ENCODE assay signal across 39 cellular contexts in genomic region chr5:145221416-145221815, GRCh38.
"Had no signal": no experiment of that assay in that cellular context is flagged by ENCODE, and none has a peak within 500 bp of the region (broad histone marks: within the 10 kb centered on the region; RNA-seq: fewer than 3 reads in every experiment).

No MANE protein-coding gene starts in this region.

- H3K4me1 Mint-ChIP-seq: activated B cell treated with CpG ODN at 0.5 μM for 24 hours; activated naive CD4-positive, alpha-beta T cell treated with anti-CD3 and anti-CD28 coated beads, Interleukin-2, amount 10 ng/mL, durations not matched to agents 7 days and 5 days; activated naive CD8-positive, alpha-beta T cell treated with anti-CD3 and anti-CD28 coated beads, Interleukin-2, amount 50 U/mL, for 24 hours; central memory CD8-positive, alpha-beta T cell had no signal

- H3K9me3 ChIP-seq: ascending aorta, MG63, Peyer's patch, SJSA1 had no signal

- H3K27me3 ChIP-seq: ascending aorta, cardiac muscle cell, MG63, Peyer's patch, SJSA1 had no signal

- H3K9me3 Mint-ChIP-seq: activated B cell treated with CpG ODN at 0.5 μM for 24 hours; activated CD4-positive, alpha-beta memory T cell treated with anti-CD3 and anti-CD28 coated beads for 36 hours; activated naive CD4-positive, alpha-beta T cell treated with anti-CD3 and anti-CD28 coated beads, Interleukin-2, amount 10 ng/mL, durations not matched to agents 7 days and 5 days; activated naive CD8-positive, alpha-beta T cell treated with anti-CD3 and anti-CD28 coated beads, Interleukin-2, amount 50 U/mL, for 24 hours; central memory CD8-positive, alpha-beta T cell had no signal

- H3K27me3 Mint-ChIP-seq: activated B cell treated with CpG ODN at 0.5 μM for 24 hours; activated CD4-positive, alpha-beta memory T cell treated with anti-CD3 and anti-CD28 coated beads for 36 hours; activated naive CD4-positive, alpha-beta T cell treated with anti-CD3 and anti-CD28 coated beads, Interleukin-2, amount 10 ng/mL, durations not matched to agents 7 days and 5 days; activated naive CD8-positive, alpha-beta T cell; activated naive CD8-positive, alpha-beta T cell treated with anti-CD3 and anti-CD28 coated beads, Interleukin-2, amount 50 U/mL, for 24 hours; central memory CD8-positive, alpha-beta T cell had no signal

- H3K4me3 Mint-ChIP-seq: activated B cell treated with CpG ODN at 0.5 μM for 24 hours; activated CD4-positive, alpha-beta memory T cell treated with anti-CD3 and anti-CD28 coated beads for 36 hours; activated naive CD4-positive, alpha-beta T cell treated with anti-CD3 and anti-CD28 coated beads, Interleukin-2, amount 10 ng/mL, durations not matched to agents 7 days and 5 days; activated naive CD8-positive, alpha-beta T cell; activated naive CD8-positive, alpha-beta T cell treated with anti-CD3 and anti-CD28 coated beads, Interleukin-2, amount 50 U/mL, for 24 hours; activated T-cell treated with anti-CD3 and anti-CD28 coated beads, Interleukin-2, amount 50 U/mL, for 4 hours; central memory CD8-positive, alpha-beta T cell had no signal

- H3K36me3 ChIP-seq: ascending aorta, cardiac muscle cell, MG63, Peyer's patch, SJSA1 had no signal

- DNase-seq: activated B cell treated with CpG ODN at 0.5 μM for 24 hours; activated CD4-positive, alpha-beta memory T cell treated with anti-CD3 and anti-CD28 coated beads for 36 hours; activated CD4-positive, alpha-beta T cell treated with anti-CD3 and anti-CD28 coated beads for 4 hours; activated CD4-positive, alpha-beta T cell treated with anti-CD3 and anti-CD28 coated beads, Interleukin-2, amount 50 U/mL, for 1 hour; activated CD4-positive, CD25-positive, alpha-beta regulatory T cell treated with anti-CD3 and anti-CD28 coated beads, Interleukin-2, amount 50 U/mL, for 72 hours; activated CD8-positive, alpha-beta memory T cell treated with anti-CD3 and anti-CD28 coated beads, Interleukin-2, amount 50 U/mL, for 4 hours; activated effector memory CD4-positive, alpha-beta T cell treated with Interleukin-2 at 50 U/mL for 16 hours; activated naive CD4-positive, alpha-beta T cell treated with anti-CD3 and anti-CD28 coated beads, Interleukin-2, amount 10 ng/mL, durations not matched to agents 7 days and 5 days; activated naive CD8-positive, alpha-beta T cell treated with anti-CD3 and anti-CD28 coated beads, Interleukin-2, amount 50 U/mL, for 24 hours; activated T-cell treated with anti-CD3 and anti-CD28 coated beads for 4 hours; activated T-cell treated with anti-CD3 and anti-CD28 coated beads, Interleukin-2, amount 50 U/mL, for 4 hours; amniotic stem cell; Kasumi-1; KG1; MG63; NCI-H1048; NCI-H1105 treated with DMSO at 0.1 percent for 48 hours; NCI-H1436; NCI-H1694; NCI-H1930; NCI-H2081 treated with DMSO at 0.1 percent for 48 hours; NCI-H510A; NCI-H526; NCI-H748 treated with DMSO at 0.1 percent for 48 hours; NK-92 treated with Interleukin-12 subunit alpha and Interleukin-12 subunit beta, amount 100 ng/mL, for 24 hours; PC-3; Peyer's patch; RPMI8226; SHP77 treated with DMSO at 0.1 percent for 48 hours; SW 1271; T-helper 1 cell; T-helper 2 cell; T-helper 9 cell had no signal

- H3K36me3 Mint-ChIP-seq: activated CD4-positive, alpha-beta memory T cell treated with anti-CD3 and anti-CD28 coated beads for 36 hours; activated naive CD4-positive, alpha-beta T cell treated with anti-CD3 and anti-CD28 coated beads, Interleukin-2, amount 10 ng/mL, durations not matched to agents 7 days and 5 days; activated naive CD8-positive, alpha-beta T cell had no signal

- H3K4me1 ChIP-seq: ascending aorta, Peyer's patch, SJSA1 had no signal

- H3K4me3 ChIP-seq: ascending aorta, cardiac muscle cell, MG63, Peyer's patch, SJSA1 had no signal

- ATAC-seq: activated naive CD8-positive, alpha-beta T cell treated with anti-CD3 and anti-CD28 coated beads, Interleukin-2, amount 50 U/mL, for 24 hours; activated T-cell treated with anti-CD3 and anti-CD28 coated beads, Interleukin-2, amount 50 U/mL, for 4 hours; PC-3 had no signal

- H3K27ac ChIP-seq: ascending aorta, cardiac muscle cell, Peyer's patch, SJSA1, VCaP had no signal

- H3K27ac Mint-ChIP-seq: activated B cell treated with CpG ODN at 0.5 μM for 24 hours; activated CD4-positive, alpha-beta memory T cell treated with anti-CD3 and anti-CD28 coated beads for 36 hours; activated naive CD4-positive, alpha-beta T cell treated with anti-CD3 and anti-CD28 coated beads, Interleukin-2, amount 10 ng/mL, durations not matched to agents 7 days and 5 days; activated naive CD8-positive, alpha-beta T cell; activated naive CD8-positive, alpha-beta T cell treated with anti-CD3 and anti-CD28 coated beads, Interleukin-2, amount 50 U/mL, for 24 hours had no signal
